Comparison of ENCODE assay signal across 15 cellular contexts in genomic region chr15:42069025-42069424, GRCh38. TPM values are rescaled to one million over a fixed set of nuclear protein-coding genes. Genes with fewer than 3 reads are reported as not detected.
"Had no signal": no experiment of that assay in that cellular context is flagged by ENCODE, and none has a peak within 500 bp of the region (broad histone marks: within the 10 kb centered on the region; RNA-seq: fewer than 3 reads in every experiment).

No MANE protein-coding gene starts in this region.

- H3K36me3 ChIP-seq: pancreas, vagina had no signal

- FAIRE-seq: pancreas had no signal

- H3K4me3 ChIP-seq: pancreas, vagina had no signal

- DNase-seq: activated CD4-positive, alpha-beta T cell treated with anti-CD3 and anti-CD28 coated beads, Interleukin-2, amount 10 ng/mL, durations not matched to agents 24 days and 14 days; activated naive CD4-positive, alpha-beta T cell treated with Interleukin-2 at 50 U/mL for 16 hours; caudate nucleus; stimulated activated CD4-positive, alpha-beta T cell treated with anti-CD3 and anti-CD28 coated beads, Interleukin-4, amount 100 ng/mL, for 1 hour; stimulated activated naive CD8-positive, alpha-beta T cell treated with anti-CD3 and anti-CD28 coated beads, Interleukin-15, amount 100 ng/mL, for 72 hours; T1000 had no signal

- ATAC-seq: esophagus mucosa; pancreas; stimulated activated naive CD8-positive, alpha-beta T cell treated with anti-CD3 and anti-CD28 coated beads, Interleukin-15, amount 100 ng/mL, for 72 hours had no signal

- H3K27me3 ChIP-seq: pancreas, vagina had no signal

- H3K9me3 Mint-ChIP-seq: activated CD4-positive, alpha-beta T cell treated with anti-CD3 and anti-CD28 coated beads, Interleukin-2, amount 10 ng/mL, durations not matched to agents 24 days and 14 days; activated T-helper 1 cell treated with anti-CD3 and anti-CD28 coated beads, Interleukin-12 subunit alpha, Interleukin-12 subunit beta, Interleukin-2, Interleukin-4 antibody, amounts not matched to agents 30 ng/mL and 10 ng/mL and 1 ng/mL, durations not matched to agents 14 hours and 24 hours and 36 hours had no signal

- H3K9me3 ChIP-seq: pancreas, vagina had no signal

- H3K27ac Mint-ChIP-seq: activated CD4-positive, alpha-beta T cell treated with anti-CD3 and anti-CD28 coated beads, Interleukin-2, amount 10 ng/mL, durations not matched to agents 24 days and 14 days; activated T-helper 1 cell treated with anti-CD3 and anti-CD28 coated beads, Interleukin-12 subunit alpha, Interleukin-12 subunit beta, Interleukin-2, Interleukin-4 antibody, amounts not matched to agents 30 ng/mL and 10 ng/mL and 1 ng/mL, durations not matched to agents 14 hours and 24 hours and 36 hours; dendritic cell treated with granulocyte-macrophage colony-stimulating factor and Interleukin-4, amounts not matched to agents 40 ng/mL and 50 ng/mL, for 4 days had no signal

- H3K27ac ChIP-seq: pancreas, vagina, VCaP had no signal

- H3K4me3 Mint-ChIP-seq: activated CD4-positive, alpha-beta T cell treated with anti-CD3 and anti-CD28 coated beads, Interleukin-2, amount 10 ng/mL, durations not matched to agents 24 days and 14 days; activated T-helper 1 cell treated with anti-CD3 and anti-CD28 coated beads, Interleukin-12 subunit alpha, Interleukin-12 subunit beta, Interleukin-2, Interleukin-4 antibody, amounts not matched to agents 30 ng/mL and 10 ng/mL and 1 ng/mL, durations not matched to agents 14 hours and 24 hours and 36 hours; dendritic cell treated with granulocyte-macrophage colony-stimulating factor and Interleukin-4, amounts not matched to agents 40 ng/mL and 50 ng/mL, for 4 days; stimulated activated naive CD8-positive, alpha-beta T cell treated with anti-CD3 and anti-CD28 coated beads, Interleukin-15, amount 100 ng/mL, for 72 hours had no signal

- H3K4me1 ChIP-seq: pancreas, vagina had no signal

RNA-seq across cellular contexts. Expression of gene PLA2G4D, which starts 25.3 kb away (rescaled TPM):
- total RNA-seq: activated CD4-positive, alpha-beta T cell treated with anti-CD3 and anti-CD28 coated beads, Interleukin-2, amount 10 ng/mL, durations not matched to agents 24 days and 14 days; activated T-helper 1 cell treated with anti-CD3 and anti-CD28 coated beads, Interleukin-12 subunit alpha, Interleukin-12 subunit beta, Interleukin-2, Interleukin-4 antibody, amounts not matched to agents 30 ng/mL and 10 ng/mL and 1 ng/mL, durations not matched to agents 14 hours and 24 hours and 36 hours; renal cortical epithelial cell had no signal
- polyA plus RNA-seq: neural cell had no signal

RNA-seq across cellular contexts. Expression of gene PLA2G4E, which starts 48.2 kb away (rescaled TPM):
- total RNA-seq: activated CD4-positive, alpha-beta T cell treated with anti-CD3 and anti-CD28 coated beads, Interleukin-2, amount 10 ng/mL, durations not matched to agents 24 days and 14 days; activated T-helper 1 cell treated with anti-CD3 and anti-CD28 coated beads, Interleukin-12 subunit alpha, Interleukin-12 subunit beta, Interleukin-2, Interleukin-4 antibody, amounts not matched to agents 30 ng/mL and 10 ng/mL and 1 ng/mL, durations not matched to agents 14 hours and 24 hours and 36 hours; renal cortical epithelial cell had no signal
- polyA plus RNA-seq: adipose tissue, neural cell had no signal
